ENCODE assay signal across 5 cellular contexts in genomic region chr20:36695467-36695866, GRCh38. TPM values are rescaled to one million over a fixed set of nuclear protein-coding genes. Genes with fewer than 3 reads are reported as not detected.
"Had no signal": no experiment of that assay in that cellular context is flagged by ENCODE, and none has a peak within 500 bp of the region (broad histone marks: within the 10 kb centered on the region; RNA-seq: fewer than 3 reads in every experiment).

No MANE protein-coding gene starts in this region.

RNA-seq across cellular contexts. Expression of gene SLA2, which starts 49.5 kb away (rescaled TPM):
- total RNA-seq: PC-9, RPMI7951, SJSA1, SK-MEL-5 had no signal
- polyA plus RNA-seq: SK-N-SH had no signal
